1 cellular context compared by ENCODE assay signal in the genomic region with DNA sequence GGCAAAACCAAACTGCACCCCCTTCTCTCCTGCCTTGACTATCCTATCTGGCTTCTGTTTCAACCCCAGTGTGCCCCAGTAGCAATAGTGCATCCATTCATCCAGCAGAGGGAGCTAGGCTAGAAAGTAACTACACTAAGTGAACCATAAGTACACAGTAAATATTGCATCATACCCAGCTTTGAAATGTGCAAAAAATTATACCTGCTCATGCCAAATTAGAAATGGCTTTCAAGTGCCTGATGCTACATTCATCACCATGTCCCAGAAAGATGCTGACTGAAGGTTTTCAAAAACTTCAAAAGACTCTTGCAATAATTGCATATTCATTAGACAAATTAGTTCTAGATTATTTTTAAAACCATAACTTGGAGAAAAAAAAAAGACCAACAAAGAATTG.
TF ChIP-seq lines count a peak whose summit lies in the region.

No MANE protein-coding gene starts in this region.

TF ChIP-seq in K562, 482 proteins besides CTCF, POLR2A, EP300 and RAD21 (continued from another document and continues in another):
- TF ChIP-seq ZBTB40 (IDR thresholded peaks at IDR 0.05) = peak; percentile 42
- TF ChIP-seq ZBTB40 (CRISPR knock-in tag; IDR thresholded peaks at IDR 0.05) = no peak
- TF ChIP-seq BRCA1 (IDR thresholded peaks at IDR 0.05) = no peak
- no peak for TF ChIP-seq BRCA1 (CRISPR knock-in tag; IDR thresholded peaks at IDR 0.05)
- no peak for TF ChIP-seq LARP7 (IDR thresholded peaks at IDR 0.05)
- TF ChIP-seq, protein P1, sequence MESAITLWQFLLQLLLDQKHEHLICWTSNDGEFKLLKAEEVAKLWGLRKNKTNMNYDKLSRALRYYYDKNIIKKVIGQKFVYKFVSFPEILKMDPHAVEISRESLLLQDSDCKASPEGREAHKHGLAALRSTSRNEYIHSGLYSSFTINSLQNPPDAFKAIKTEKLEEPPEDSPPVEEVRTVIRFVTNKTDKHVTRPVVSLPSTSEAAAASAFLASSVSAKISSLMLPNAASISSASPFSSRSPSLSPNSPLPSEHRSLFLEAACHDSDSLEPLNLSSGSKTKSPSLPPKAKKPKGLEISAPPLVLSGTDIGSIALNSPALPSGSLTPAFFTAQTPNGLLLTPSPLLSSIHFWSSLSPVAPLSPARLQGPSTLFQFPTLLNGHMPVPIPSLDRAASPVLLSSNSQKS (CRISPR knock-in tag; IDR thresholded peaks at IDR 0.05) = no peak
- no peak for TF ChIP-seq ZBED1 (IDR thresholded peaks at IDR 0.05)
- TF ChIP-seq ZNF197 (CRISPR knock-in tag; IDR thresholded peaks at IDR 0.05; ENCODE audit: low read depth) = no peak
- TF ChIP-seq CREB1 (IDR thresholded peaks at IDR 0.05) = no peak
- TF ChIP-seq CREB1 (CRISPR knock-in tag; IDR thresholded peaks at IDR 0.05) = no peak
- no peak for TF ChIP-seq HMGXB4 (CRISPR knock-in tag; IDR thresholded peaks at IDR 0.05)
- no peak for TF ChIP-seq GTF2F1 (IDR thresholded peaks at IDR 0.05; ENCODE audit: low read depth, low read length)
- no peak for TF ChIP-seq HDAC1 (IDR thresholded peaks at IDR 0.05)
- no peak for TF ChIP-seq CBFA2T2 (conservative IDR thresholded peaks at IDR 0.05)
- TF ChIP-seq HEY1 (CRISPR knock-in tag; IDR thresholded peaks at IDR 0.05; ENCODE audit: borderline replicate concordance) = no peak
- peak in 1 of 2 experiments; percentile 61; a peak in 1 of 4 replicates for TF ChIP-seq ARNT (IDR thresholded peaks at IDR 0.05)
- TF ChIP-seq ZNF184 (CRISPR knock-in tag; IDR thresholded peaks at IDR 0.05) = no peak
- TF ChIP-seq CUX1 (CRISPR knock-in tag; IDR thresholded peaks at IDR 0.05) = no peak
- no peak for TF ChIP-seq IFI16 (CRISPR knock-in tag; IDR thresholded peaks at IDR 0.05)
- TF ChIP-seq ZNF263 (CRISPR knock-in tag; IDR thresholded peaks at IDR 0.05; ENCODE audit: borderline replicate concordance) = no peak
- 0 out of 2 replicates have a peak, but pooled peaks have one; percentile 53 for TF ChIP-seq ZNF449 (CRISPR knock-in tag; IDR thresholded peaks at IDR 0.05)
- TF ChIP-seq ARHGAP35 (IDR thresholded peaks at IDR 0.05; ENCODE audit: partially characterized antibody) = no peak
- TF ChIP-seq STAT5A (IDR thresholded peaks at IDR 0.05; ENCODE audit: borderline replicate concordance, low read length) = no peak
- TF ChIP-seq ELF4 (CRISPR knock-in tag; IDR thresholded peaks at IDR 0.05) = no peak
- no peak for TF ChIP-seq ZKSCAN8 (CRISPR knock-in tag; IDR thresholded peaks at IDR 0.05)
- TF ChIP-seq ESRRA (IDR thresholded peaks at IDR 0.05; ENCODE audit: borderline replicate concordance, low read depth) = no peak
- TF ChIP-seq U2AF2 (optimal IDR thresholded peaks at IDR 0.05; ENCODE audit: low read depth, low read length) = no peak
- peak; percentile 53 for TF ChIP-seq DEAF1 (CRISPR knock-in tag; IDR thresholded peaks at IDR 0.05)
- TF ChIP-seq ZNF644 (tag; IDR thresholded peaks at IDR 0.05; ENCODE audit: low read depth) = no peak
- TF ChIP-seq MCM2 (IDR thresholded peaks at IDR 0.05; ENCODE audit: low read depth) = no peak
- TF ChIP-seq SAFB2 (IDR thresholded peaks at IDR 0.05; ENCODE audit: borderline replicate concordance, low read depth, low read length, severe bottlenecking) = no peak
- no peak for TF ChIP-seq THRA (IDR thresholded peaks at IDR 0.05)
- no peak for TF ChIP-seq PRMT5 (CRISPR knock-in tag; IDR thresholded peaks at IDR 0.05)
- no peak for TF ChIP-seq TARDBP (IDR thresholded peaks at IDR 0.05)
- TF ChIP-seq GMEB1 (CRISPR knock-in tag; IDR thresholded peaks at IDR 0.05) = no peak
